1 cellular context compared by ENCODE assay signal in the genomic region with DNA sequence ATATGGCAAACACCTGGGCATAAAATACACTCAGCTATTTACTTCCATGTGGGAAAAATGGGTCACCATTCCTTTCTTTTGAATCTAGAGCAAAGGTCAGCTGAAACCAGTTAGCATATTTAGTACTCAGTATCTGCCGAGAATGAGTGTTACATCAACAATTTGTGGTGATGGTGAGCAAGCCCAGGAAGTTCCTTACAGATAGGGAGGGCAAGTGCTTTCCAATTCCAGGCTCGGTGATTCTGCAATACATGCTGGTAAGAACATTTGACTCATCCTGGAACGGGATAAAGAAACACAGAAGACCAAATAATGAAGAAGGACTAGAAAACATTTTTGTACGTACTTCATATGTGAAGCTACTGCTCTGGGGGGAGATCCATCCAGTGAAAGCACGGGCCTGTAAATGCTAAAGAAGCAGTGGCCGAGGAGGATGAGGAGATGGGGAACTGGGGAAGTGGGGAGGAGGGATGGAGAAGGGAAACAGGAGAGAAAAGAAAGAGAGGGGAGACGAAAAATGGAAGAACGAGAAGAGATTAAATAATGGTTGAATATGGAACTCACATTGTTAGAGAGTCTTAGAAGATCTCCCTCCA.
TF ChIP-seq lines count a peak whose summit lies in the region.

No MANE protein-coding gene starts in this region.

TF ChIP-seq in SK-N-SH, 30 proteins besides CTCF, POLR2A, EP300 and RAD21:
- TF ChIP-seq, protein P1, sequence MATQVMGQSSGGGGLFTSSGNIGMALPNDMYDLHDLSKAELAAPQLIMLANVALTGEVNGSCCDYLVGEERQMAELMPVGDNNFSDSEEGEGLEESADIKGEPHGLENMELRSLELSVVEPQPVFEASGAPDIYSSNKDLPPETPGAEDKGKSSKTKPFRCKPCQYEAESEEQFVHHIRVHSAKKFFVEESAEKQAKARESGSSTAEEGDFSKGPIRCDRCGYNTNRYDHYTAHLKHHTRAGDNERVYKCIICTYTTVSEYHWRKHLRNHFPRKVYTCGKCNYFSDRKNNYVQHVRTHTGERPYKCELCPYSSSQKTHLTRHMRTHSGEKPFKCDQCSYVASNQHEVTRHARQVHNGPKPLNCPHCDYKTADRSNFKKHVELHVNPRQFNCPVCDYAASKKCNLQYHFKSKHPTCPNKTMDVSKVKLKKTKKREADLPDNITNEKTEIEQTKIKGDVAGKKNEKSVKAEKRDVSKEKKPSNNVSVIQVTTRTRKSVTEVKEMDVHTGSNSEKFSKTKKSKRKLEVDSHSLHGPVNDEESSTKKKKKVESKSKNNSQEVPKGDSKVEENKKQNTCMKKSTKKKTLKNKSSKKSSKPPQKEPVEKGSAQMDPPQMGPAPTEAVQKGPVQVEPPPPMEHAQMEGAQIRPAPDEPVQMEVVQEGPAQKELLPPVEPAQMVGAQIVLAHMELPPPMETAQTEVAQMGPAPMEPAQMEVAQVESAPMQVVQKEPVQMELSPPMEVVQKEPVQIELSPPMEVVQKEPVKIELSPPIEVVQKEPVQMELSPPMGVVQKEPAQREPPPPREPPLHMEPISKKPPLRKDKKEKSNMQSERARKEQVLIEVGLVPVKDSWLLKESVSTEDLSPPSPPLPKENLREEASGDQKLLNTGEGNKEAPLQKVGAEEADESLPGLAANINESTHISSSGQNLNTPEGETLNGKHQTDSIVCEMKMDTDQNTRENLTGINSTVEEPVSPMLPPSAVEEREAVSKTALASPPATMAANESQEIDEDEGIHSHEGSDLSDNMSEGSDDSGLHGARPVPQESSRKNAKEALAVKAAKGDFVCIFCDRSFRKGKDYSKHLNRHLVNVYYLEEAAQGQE (IDR thresholded peaks at IDR 0.05; ENCODE audit: low read depth, low read length): no peak
- no peak for TF ChIP-seq SIN3A (IDR thresholded peaks at IDR 0.05; ENCODE audit: borderline replicate concordance, low read depth, low read length)
- 0 out of 2 replicates have a peak, but pooled peaks have one; percentile 11 for TF ChIP-seq JUND (IDR thresholded peaks at IDR 0.05)
- TF ChIP-seq CHD2 (IDR thresholded peaks at IDR 0.05; ENCODE audit: low read length, partially characterized antibody): no peak
- TF ChIP-seq POLR2AphosphoS5 (IDR thresholded peaks at IDR 0.05; ENCODE audit: low read depth, low read length): no peak
- TF ChIP-seq YY1 (IDR thresholded peaks at IDR 0.05; ENCODE audit: low read depth): no peak
- no peak for TF ChIP-seq NRF1 (IDR thresholded peaks at IDR 0.05; ENCODE audit: low read depth, low read length)
- TF ChIP-seq, protein P2, sequence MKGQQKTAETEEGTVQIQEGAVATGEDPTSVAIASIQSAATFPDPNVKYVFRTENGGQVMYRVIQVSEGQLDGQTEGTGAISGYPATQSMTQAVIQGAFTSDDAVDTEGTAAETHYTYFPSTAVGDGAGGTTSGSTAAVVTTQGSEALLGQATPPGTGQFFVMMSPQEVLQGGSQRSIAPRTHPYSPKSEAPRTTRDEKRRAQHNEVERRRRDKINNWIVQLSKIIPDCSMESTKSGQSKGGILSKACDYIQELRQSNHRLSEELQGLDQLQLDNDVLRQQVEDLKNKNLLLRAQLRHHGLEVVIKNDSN (IDR thresholded peaks at IDR 0.05; ENCODE audit: borderline replicate concordance, low read depth): no peak
- TF ChIP-seq TCF12 (IDR thresholded peaks at IDR 0.05): peak; percentile 38; the same call in 1 of the 2 replicates
- no peak for TF ChIP-seq ELF1 (IDR thresholded peaks at IDR 0.05)
- TF ChIP-seq, protein P3, sequence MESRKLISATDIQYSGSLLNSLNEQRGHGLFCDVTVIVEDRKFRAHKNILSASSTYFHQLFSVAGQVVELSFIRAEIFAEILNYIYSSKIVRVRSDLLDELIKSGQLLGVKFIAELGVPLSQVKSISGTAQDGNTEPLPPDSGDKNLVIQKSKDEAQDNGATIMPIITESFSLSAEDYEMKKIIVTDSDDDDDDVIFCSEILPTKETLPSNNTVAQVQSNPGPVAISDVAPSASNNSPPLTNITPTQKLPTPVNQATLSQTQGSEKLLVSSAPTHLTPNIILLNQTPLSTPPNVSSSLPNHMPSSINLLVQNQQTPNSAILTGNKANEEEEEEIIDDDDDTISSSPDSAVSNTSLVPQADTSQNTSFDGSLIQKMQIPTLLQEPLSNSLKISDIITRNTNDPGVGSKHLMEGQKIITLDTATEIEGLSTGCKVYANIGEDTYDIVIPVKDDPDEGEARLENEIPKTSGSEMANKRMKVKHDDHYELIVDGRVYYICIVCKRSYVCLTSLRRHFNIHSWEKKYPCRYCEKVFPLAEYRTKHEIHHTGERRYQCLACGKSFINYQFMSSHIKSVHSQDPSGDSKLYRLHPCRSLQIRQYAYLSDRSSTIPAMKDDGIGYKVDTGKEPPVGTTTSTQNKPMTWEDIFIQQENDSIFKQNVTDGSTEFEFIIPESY (IDR thresholded peaks at IDR 0.05; ENCODE audit: borderline replicate concordance, low read depth): no peak
- no peak for TF ChIP-seq GATA2 (CRISPR knock-in tag; IDR thresholded peaks at IDR 0.05)
- TF ChIP-seq FOSL2 (IDR thresholded peaks at IDR 0.05; ENCODE audit: borderline replicate concordance, low read depth): peak; percentile 36
- no peak for TF ChIP-seq FOXJ3 (CRISPR knock-in tag; IDR thresholded peaks at IDR 0.05)
- TF ChIP-seq MXI1 (IDR thresholded peaks at IDR 0.05; ENCODE audit: low read depth, low read length): no peak
- no peak for TF ChIP-seq NFIC (IDR thresholded peaks at IDR 0.05; ENCODE audit: borderline replicate concordance)
- TF ChIP-seq RXRA (IDR thresholded peaks at IDR 0.05; ENCODE audit: borderline replicate concordance, low read depth): peak; percentile 38; the same call in 1 of the 2 replicates
- no peak for TF ChIP-seq TEAD4 (IDR thresholded peaks at IDR 0.05; ENCODE audit: borderline replicate concordance, insufficient read depth)
- no peak for TF ChIP-seq FOXM1 (IDR thresholded peaks at IDR 0.05; ENCODE audit: low read depth)
- TF ChIP-seq, protein P4, sequence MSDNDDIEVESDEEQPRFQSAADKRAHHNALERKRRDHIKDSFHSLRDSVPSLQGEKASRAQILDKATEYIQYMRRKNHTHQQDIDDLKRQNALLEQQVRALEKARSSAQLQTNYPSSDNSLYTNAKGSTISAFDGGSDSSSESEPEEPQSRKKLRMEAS (IDR thresholded peaks at IDR 0.05; ENCODE audit: low read depth): no peak
- no peak for TF ChIP-seq EZH2phosphoT487 (IDR thresholded peaks at IDR 0.05; ENCODE audit: borderline replicate concordance, low read depth)
- no peak for TF ChIP-seq GABPA (IDR thresholded peaks at IDR 0.05; ENCODE audit: low read depth)
- TF ChIP-seq RFX5 (IDR thresholded peaks at IDR 0.05; ENCODE audit: low read length): no peak
- TF ChIP-seq, protein P5, sequence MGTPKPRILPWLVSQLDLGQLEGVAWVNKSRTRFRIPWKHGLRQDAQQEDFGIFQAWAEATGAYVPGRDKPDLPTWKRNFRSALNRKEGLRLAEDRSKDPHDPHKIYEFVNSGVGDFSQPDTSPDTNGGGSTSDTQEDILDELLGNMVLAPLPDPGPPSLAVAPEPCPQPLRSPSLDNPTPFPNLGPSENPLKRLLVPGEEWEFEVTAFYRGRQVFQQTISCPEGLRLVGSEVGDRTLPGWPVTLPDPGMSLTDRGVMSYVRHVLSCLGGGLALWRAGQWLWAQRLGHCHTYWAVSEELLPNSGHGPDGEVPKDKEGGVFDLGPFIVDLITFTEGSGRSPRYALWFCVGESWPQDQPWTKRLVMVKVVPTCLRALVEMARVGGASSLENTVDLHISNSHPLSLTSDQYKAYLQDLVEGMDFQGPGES (IDR thresholded peaks at IDR 0.05; ENCODE audit: low read depth, low read length): no peak
- no peak for TF ChIP-seq MEF2A (IDR thresholded peaks at IDR 0.05; ENCODE audit: borderline replicate concordance, low read depth)
- TF ChIP-seq, protein P6, sequence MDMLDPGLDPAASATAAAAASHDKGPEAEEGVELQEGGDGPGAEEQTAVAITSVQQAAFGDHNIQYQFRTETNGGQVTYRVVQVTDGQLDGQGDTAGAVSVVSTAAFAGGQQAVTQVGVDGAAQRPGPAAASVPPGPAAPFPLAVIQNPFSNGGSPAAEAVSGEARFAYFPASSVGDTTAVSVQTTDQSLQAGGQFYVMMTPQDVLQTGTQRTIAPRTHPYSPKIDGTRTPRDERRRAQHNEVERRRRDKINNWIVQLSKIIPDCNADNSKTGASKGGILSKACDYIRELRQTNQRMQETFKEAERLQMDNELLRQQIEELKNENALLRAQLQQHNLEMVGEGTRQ (IDR thresholded peaks at IDR 0.05; ENCODE audit: borderline replicate concordance, low read depth, low read length): no peak
- TF ChIP-seq, protein P7, sequence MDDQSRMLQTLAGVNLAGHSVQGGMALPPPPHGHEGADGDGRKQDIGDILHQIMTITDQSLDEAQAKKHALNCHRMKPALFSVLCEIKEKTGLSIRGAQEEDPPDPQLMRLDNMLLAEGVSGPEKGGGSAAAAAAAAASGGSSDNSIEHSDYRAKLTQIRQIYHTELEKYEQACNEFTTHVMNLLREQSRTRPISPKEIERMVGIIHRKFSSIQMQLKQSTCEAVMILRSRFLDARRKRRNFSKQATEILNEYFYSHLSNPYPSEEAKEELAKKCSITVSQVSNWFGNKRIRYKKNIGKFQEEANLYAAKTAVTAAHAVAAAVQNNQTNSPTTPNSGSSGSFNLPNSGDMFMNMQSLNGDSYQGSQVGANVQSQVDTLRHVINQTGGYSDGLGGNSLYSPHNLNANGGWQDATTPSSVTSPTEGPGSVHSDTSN (IDR thresholded peaks at IDR 0.05): 0 out of 2 replicates have a peak, but pooled peaks have one; percentile 7
- TF ChIP-seq RCOR1 (IDR thresholded peaks at IDR 0.05; ENCODE audit: low read length): no peak
- no peak for TF ChIP-seq TAF1 (IDR thresholded peaks at IDR 0.05; ENCODE audit: borderline replicate concordance, low read depth, low read length)
- TF ChIP-seq SMC3 (IDR thresholded peaks at IDR 0.05; ENCODE audit: low read depth, low read length): no peak
TF ChIP-seq in SK-N-SH: peak in this region for 5.
